In genomic region chr3:11825271-11825670, GRCh38 we compare ENCODE assay signal across 18 cellular contexts. TPM values are rescaled to one million over a fixed set of nuclear protein-coding genes. Genes with fewer than 3 reads are reported as not detected.
DNase-seq lines count a peak whose midpoint lies in the region; TF ChIP-seq lines count a peak whose summit lies in the region.
"Had no signal": no experiment of that assay in that cellular context is flagged by ENCODE, and none has a peak within 500 bp of the region (broad histone marks: within the 10 kb centered on the region; RNA-seq: fewer than 3 reads in every experiment).

No MANE protein-coding gene starts in this region.

- H2BK12ac ChIP-seq in mesenchymal stem cell (ENCODE audit: low read length in 2 of 2), result no peak overlapping the region

- no peak overlapping the region for H3K14ac ChIP-seq in mesenchymal stem cell (ENCODE audit: low read length in 2 of 2)

- peak overlapping the region; percentile 19 for H2AK5ac ChIP-seq in mesenchymal stem cell (ENCODE audit: low read length, severe bottlenecking)

- intact Hi-C loops in cardiac septum (cut with DNase I), result no loop called here

- peaks cover 17% of the 10 kb centered on the region for H3K79me1 ChIP-seq in mesenchymal stem cell (replicated peaks; ENCODE audit: low read length, poor library complexity, severe bottlenecking)

- no peak overlapping the region for H2BK15ac ChIP-seq in mesenchymal stem cell (ENCODE audit: low read depth, poor library complexity, severe bottlenecking)

- no peak overlapping the region for H3K23ac ChIP-seq in mesenchymal stem cell (ENCODE audit: low read length in 2 of 2)

- H3K4me1 ChIP-seq in mesenchymal stem cell (ENCODE audit: control insufficient read depth, insufficient read depth, low read depth, low read length), result peaks cover 12% of the 10 kb centered on the region
- H3K4me1 ChIP-seq: BLaER1, Caco-2, HAP-1 had no signal

- TF ChIP-seq CTCF in AG10803 (conservative IDR thresholded peaks at IDR 0.05; ENCODE audit: low read length), result no peak

- no peaks in the 10 kb centered on the region for H3K27me3 ChIP-seq in mesenchymal stem cell (ENCODE audit: control insufficient read depth in 1 of 2, insufficient read depth in 1 of 2, low read length in 2 of 2)
- H3K27me3 ChIP-seq: BLaER1 had no signal

- H3K4ac ChIP-seq in mesenchymal stem cell (ENCODE audit: low read depth in 1 of 2, low read length in 2 of 2), result no peak overlapping the region

- no peak overlapping the region for H3K27ac ChIP-seq in mesenchymal stem cell (ENCODE audit: low read length, poor library complexity, severe bottlenecking)
- H3K27ac ChIP-seq: BLaER1, C4-2B had no signal

- H3K9me3 ChIP-seq in mesenchymal stem cell (ENCODE audit: control insufficient read depth, low read length), result no peaks in the 10 kb centered on the region
- H3K9me3 ChIP-seq: BLaER1, Caco-2, HAP-1 had no signal

- no peak overlapping the region for H4K8ac ChIP-seq in mesenchymal stem cell (ENCODE audit: low read length)

- H2BK120ac ChIP-seq in mesenchymal stem cell (ENCODE audit: low read depth, low read length), result no peak overlapping the region

- H3K4me3 ChIP-seq in AG10803 (ENCODE audit: low read length) (no peak overlapping the region), mesenchymal stem cell (ENCODE audit: insufficient read depth in 1 of 2, low read depth in 1 of 2, low read length in 2 of 2) (no peak overlapping the region)
- H3K4me3 ChIP-seq: BLaER1, HAP-1 had no signal

- H3K18ac ChIP-seq in mesenchymal stem cell (ENCODE audit: low read depth in 1 of 2, low read length in 2 of 2), result no peak overlapping the region

- 83% methylated on average over 4 of the region's 4 CpGs for WGBS in mesenchymal stem cell

- no peak overlapping the region for H4K91ac ChIP-seq in mesenchymal stem cell (ENCODE audit: low read length)

- H2AFZ ChIP-seq in mesenchymal stem cell (ENCODE audit: low read depth, low read length), result no peak overlapping the region

- no peak overlapping the region for H3K4me2 ChIP-seq in mesenchymal stem cell (ENCODE audit: low read length, poor library complexity, severe bottlenecking)
- H3K4me2 ChIP-seq: BLaER1 had no signal

- peaks cover 18 to 86% of the 10 kb centered on the region in 2 experiments for H3K36me3 ChIP-seq in mesenchymal stem cell (ENCODE audit: control insufficient read depth in 1 of 2, insufficient read depth in 2 of 2, low read depth in 1 of 2, low read length in 2 of 2)

- DNase-seq in AG10803 (ENCODE audit: low read depth) (peak; percentile 50), GM03348 (ENCODE audit: low spot score) (peak; percentile 20), mesenchymal stem cell (no peak), renal cortical epithelial cell (ENCODE audit: low read depth) (peak; percentile 63), GM19238 (ENCODE audit: insufficient read length, low spot score) (no peak), NCI-H1105 (lab: John Stamatoyannopoulos, UW) (no peak), cardiac septum (ENCODE audit: low spot score) (no peak)
- DNase-seq: Caco-2; CD4-positive, CD25-positive, alpha-beta regulatory T cell; CD8-positive, alpha-beta T cell; DMS153; EL; GDM1; GOT3; HFFc6 had no signal

- H3K9ac ChIP-seq in mesenchymal stem cell (ENCODE audit: low read length), result no peak overlapping the region
- H3K9ac ChIP-seq: BLaER1 had no signal

- no peak overlapping the region for H2BK5ac ChIP-seq in mesenchymal stem cell (ENCODE audit: low read depth, low read length, poor library complexity, severe bottlenecking)

RNA-seq across cellular contexts. Expression of gene TAMM41, which starts 21.4 kb away (rescaled TPM):
- polyA plus RNA-seq in mesenchymal stem cell (2013, experiment 1 of 2), result 12.5 TPM
- polyA plus RNA-seq in mesenchymal stem cell (2013, experiment 2 of 2), result 13.9 TPM
- total RNA-seq in renal cortical epithelial cell, result 4.2 and 7.1 TPM in 2 replicates
- 12.0 TPM for total RNA-seq in cardiac septum

Comparison
In these comparisons a context has a peak if more than half of its experiments do, and no peak if none do; other contexts are left out.
1. DNase-seq: peak in AG10803 (single experiment), GM03348 (single experiment) and renal cortical epithelial cell (single experiment); none in mesenchymal stem cell (single experiment), GM19238 (single experiment), NCI-H1105 (single experiment) and cardiac septum (single experiment).